In genomic region chr3:12829886-12830784, GRCh38 we compare ENCODE assay signal across 13 cellular contexts. TPM values are rescaled to one million over a fixed set of nuclear protein-coding genes. Genes with fewer than 3 reads are reported as not detected.
DNase-seq lines count a peak whose midpoint lies in the region; ATAC-seq, FAIRE-seq and TF ChIP-seq lines count a peak whose summit lies in the region.
"Had no signal": no experiment of that assay in that cellular context is flagged by ENCODE, and none has a peak within 500 bp of the region (broad histone marks: within the 10 kb centered on the region; RNA-seq: fewer than 3 reads in every experiment).

No MANE protein-coding gene starts in this region.

- peaks cover 9% of the 10 kb centered on the region for H3K4me1 Mint-ChIP-seq in astrocyte (ENCODE audit: low read depth, unreplicated experiment)

- no peak for FAIRE-seq in astrocyte (lab: Jason Lieb, UNC)

- H3K36me3 ChIP-seq in astrocyte (ENCODE audit: insufficient read depth, low read length) = peaks cover 28% of the 10 kb centered on the region

- H3K27me3 ChIP-seq in right cardiac atrium (ENCODE audit: control insufficient read depth, insufficient read depth) (no peaks in the 10 kb centered on the region), astrocyte (ENCODE audit: insufficient read depth, low read length) (no peaks in the 10 kb centered on the region)
- H3K27me3 ChIP-seq: BLaER1 had no signal

- intact Hi-C loops in right cardiac atrium (cut with DNase I) = no loop called here
- intact Hi-C loops in left ventricle myocardium superior (cut with micrococcal nuclease) = no loop called here
- intact Hi-C loops in left colon (cut with DNase I, micrococcal nuclease) = no loop called here

- H3K27ac Mint-ChIP-seq in astrocyte (ENCODE audit: unreplicated experiment) = no peak overlapping the region

- H3K4me3 ChIP-seq in right cardiac atrium (ENCODE audit: low read length) (no peak overlapping the region), astrocyte (ENCODE audit: insufficient read depth, low read depth, low read length) (no peak overlapping the region)
- H3K4me3 ChIP-seq: BLaER1 had no signal

- H3K4me1 ChIP-seq in right cardiac atrium (ENCODE audit: control insufficient read depth, insufficient read depth, low read length) (no peaks in the 10 kb centered on the region), astrocyte (ENCODE audit: insufficient read depth, low read length) (no peaks in the 10 kb centered on the region)

- no peaks in the 10 kb centered on the region for H3K9me3 Mint-ChIP-seq in astrocyte (ENCODE audit: unreplicated experiment)

- H3K27ac ChIP-seq in right cardiac atrium (ENCODE audit: low read length) = no peak overlapping the region
- no peak overlapping the region for H3K27ac ChIP-seq in astrocyte (ENCODE audit: low read depth, low read length)
- H3K27ac ChIP-seq: BLaER1 had no signal

- ATAC-seq in right cardiac atrium (peak; percentile 16 to 53), left ventricle myocardium superior (no peak), left colon (peak; percentile 29)
- ATAC-seq: activated CD4-positive, CD25-positive, alpha-beta regulatory T cell treated with anti-CD3 and anti-CD28 coated beads, Interleukin-2, amount 50 U/mL, for 24 hours had no signal

- no peak overlapping the region for H3K4me3 Mint-ChIP-seq in astrocyte (ENCODE audit: unreplicated experiment)

- H3K9me3 ChIP-seq in right cardiac atrium (ENCODE audit: control insufficient read depth, low read length) (no peaks in the 10 kb centered on the region), astrocyte (ENCODE audit: insufficient read depth, low read depth, low read length) (no peaks in the 10 kb centered on the region)
- H3K9me3 ChIP-seq: BLaER1 had no signal

- peaks cover 33% of the 10 kb centered on the region for H3K36me3 Mint-ChIP-seq in astrocyte (ENCODE audit: low read depth, unreplicated experiment)

- peaks cover 4% of the 10 kb centered on the region for H3K79me2 ChIP-seq in astrocyte (ENCODE audit: insufficient read depth, low read length)

- peak overlapping the region; percentile 7 for H3K4me2 ChIP-seq in astrocyte (ENCODE audit: low read length)
- H3K4me2 ChIP-seq: BLaER1 had no signal

- 72% methylated on average over 17 of the region's 17 CpGs for WGBS in right cardiac atrium

- no peaks in the 10 kb centered on the region for H3K27me3 Mint-ChIP-seq in astrocyte (ENCODE audit: low read depth, unreplicated experiment)

- H4K20me1 ChIP-seq in astrocyte (ENCODE audit: insufficient read depth, low read length) = peaks cover 48% of the 10 kb centered on the region

- H3K9ac ChIP-seq in astrocyte (ENCODE audit: low read length) = no peak overlapping the region
- H3K9ac ChIP-seq: BLaER1 had no signal

- no peak for TF ChIP-seq CTCF in astrocyte (IDR thresholded peaks at IDR 0.05; ENCODE audit: insufficient read depth, low read depth, low read length)

- DNase-seq in right cardiac atrium (no peak), left ventricle myocardium superior (no peak), astrocyte (ENCODE audit: low read depth) (no peak), left colon (no peak), DMS153 treated with DMSO at 0.1 percent for 48 hours (lab: John Stamatoyannopoulos, UW; ENCODE audit: unreplicated experiment) (no peak), SHP77 (lab: John Stamatoyannopoulos, UW) (no peak), RPMI8226 (no peak)
- no peak for DNase-seq in stimulated activated CD4-positive, alpha-beta T cell treated with anti-CD3 and anti-CD28 coated beads, Interleukin-4, amount 100 ng/mL, for 24 hours
- DNase-seq: kidney glomerular epithelial cell, NCI-H1105, NCI-H526 treated with DMSO at 0.1 percent for 48 hours had no signal

- H2AFZ ChIP-seq in astrocyte (ENCODE audit: low read depth, low read length) = no peak overlapping the region

RNA-seq across cellular contexts. Expression of gene RPL32, which starts 11.2 kb away (rescaled TPM):
- total RNA-seq in right cardiac atrium (1,000 to 10,000 TPM in 3 of 4 donors, 100 to 1,000 TPM in 1; 993 to 1,089 (median 1,033) TPM), left ventricle myocardium superior (931 TPM), astrocyte (1,349 and 1,479 TPM in 2 replicates), left colon (1,000 to 10,000 TPM; 1,145 to 1,173 TPM)
- polyA plus RNA-seq in right cardiac atrium = 1,539 TPM

RNA-seq across cellular contexts. Expression of gene CAND2, which starts 33.7 kb away (rescaled TPM):
- total RNA-seq in right cardiac atrium = 10 to 100 TPM; 33.2 to 63.6 (median 50.4) TPM
- 36.6 TPM for polyA plus RNA-seq in right cardiac atrium
- 69.2 TPM for total RNA-seq in left ventricle myocardium superior
- total RNA-seq in astrocyte = 3.8 and 4.6 TPM in 2 replicates
- 1 to 10 TPM in 1 of 2 donors, under 1 TPM in 1; 0.64 to 2.2 TPM for total RNA-seq in left colon
